ENCODE assay signal across 17 cellular contexts in the genomic region with DNA sequence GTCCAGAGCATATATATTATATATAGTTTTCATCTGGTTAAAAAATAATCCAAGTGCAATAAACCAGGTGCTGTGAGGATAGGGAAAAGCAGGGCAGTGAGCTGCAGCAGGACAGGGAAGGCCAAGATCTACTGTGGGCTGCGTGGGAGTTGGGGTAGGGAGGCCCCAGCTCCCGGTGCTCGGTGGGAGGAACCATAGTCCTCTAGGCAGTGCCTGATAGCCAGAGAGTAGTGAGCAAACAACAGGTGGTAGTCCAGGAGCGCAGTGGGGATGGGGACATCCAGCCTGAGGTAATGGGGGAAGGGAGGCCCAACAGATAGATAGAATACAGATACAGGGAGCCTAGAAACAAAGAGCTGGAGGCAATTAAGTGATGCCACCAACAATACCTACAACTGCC. TPM values are rescaled to one million over a fixed set of nuclear protein-coding genes. Genes with fewer than 3 reads are reported as not detected.
DNase-seq lines count a peak whose midpoint lies in the region; ATAC-seq and TF ChIP-seq lines count a peak whose summit lies in the region.
"Had no signal": no experiment of that assay in that cellular context is flagged by ENCODE, and none has a peak within 500 bp of the region (broad histone marks: within the 10 kb centered on the region; RNA-seq: fewer than 3 reads in every experiment).

No MANE protein-coding gene starts in this region.

- H3K9ac ChIP-seq in SU-DHL-6 (ENCODE audit: low read length) (no peak overlapping the region), mucosa of rectum (ENCODE audit: low read depth in 1 of 2, low read length in 2 of 2) (no peak overlapping the region)

- H3K4me2 ChIP-seq in SU-DHL-6 (ENCODE audit: low read depth, low read length, poor library complexity, severe bottlenecking): peak overlapping the region; percentile 86

- no peaks in the 10 kb centered on the region for H4K20me1 ChIP-seq in SU-DHL-6 (ENCODE audit: low read depth, low read length)

- no peaks in the 10 kb centered on the region for H3K36me3 Mint-ChIP-seq in immature natural killer cell

- H3F3A ChIP-seq in SU-DHL-6 (ENCODE audit: insufficient read depth): peaks cover 37% of the 10 kb centered on the region

- no peak overlapping the region for H2AFZ ChIP-seq in SU-DHL-6 (ENCODE audit: low read depth, low read length, severe bottlenecking)

- no peak overlapping the region for H3K4me3 Mint-ChIP-seq in immature natural killer cell
- H3K4me3 Mint-ChIP-seq: T-helper 2 cell treated with Interferon-gamma antibody and Interleukin-4, amounts not matched to agents 5 μg/mL and 100 μg/mL, for 36 hours had no signal

- TF ChIP-seq CTCF in left ventricle myocardium inferior (IDR thresholded peaks at IDR 0.05; ENCODE audit: borderline replicate concordance) (no peak), SU-DHL-6 (IDR thresholded peaks at IDR 0.05; ENCODE audit: insufficient read depth, low read length, poor library complexity, severe bottlenecking) (no peak)

- H3K79me2 ChIP-seq in SU-DHL-6 (ENCODE audit: insufficient read depth, low read length): peaks cover 11% of the 10 kb centered on the region

- H3K9me3 ChIP-seq in left ventricle myocardium inferior (replicated peaks) (no peaks in the 10 kb centered on the region), SU-DHL-6 (ENCODE audit: insufficient read depth, low read length) (no peaks in the 10 kb centered on the region), mucosa of rectum (ENCODE audit: control insufficient read depth in 2 of 2, low read length in 2 of 2) (no peaks in the 10 kb centered on the region)
- H3K9me3 ChIP-seq: MG63 had no signal

- H3K27ac ChIP-seq in left ventricle myocardium inferior (replicated peaks) (peak overlapping the region; percentile 99), SU-DHL-6 (ENCODE audit: low read depth, low read length) (peak overlapping the region; percentile 86), mucosa of rectum (ENCODE audit: low read depth in 2 of 2, low read length in 2 of 2) (peak overlapping the region; percentile 11 to 32)

- no peaks in the 10 kb centered on the region for H3K9me3 Mint-ChIP-seq in immature natural killer cell
- H3K9me3 Mint-ChIP-seq: T-helper 2 cell treated with Interferon-gamma antibody and Interleukin-4, amounts not matched to agents 5 μg/mL and 100 μg/mL, for 36 hours had no signal

- H3K4me3 ChIP-seq in left ventricle myocardium inferior (no peak overlapping the region), SU-DHL-6 (ENCODE audit: insufficient read depth, low read length, poor library complexity, severe bottlenecking) (no peak overlapping the region), mucosa of rectum (ENCODE audit: low read length in 2 of 2) (no peak overlapping the region)
- H3K4me3 ChIP-seq: lung, MG63 had no signal

- H3K27me3 Mint-ChIP-seq in immature natural killer cell (ENCODE audit: low read depth in 3 of 3): peaks cover under 1 to 12% (median 5%) of the 10 kb centered on the region in 3 donors

- H3K27me3 ChIP-seq in left ventricle myocardium inferior (ENCODE audit: low read depth): peaks cover 57% of the 10 kb centered on the region
- no peaks in the 10 kb centered on the region for H3K27me3 ChIP-seq in SU-DHL-6 (ENCODE audit: low read length)
- H3K27me3 ChIP-seq in mucosa of rectum (ENCODE audit: control insufficient read depth in 2 of 2, insufficient read depth in 2 of 2, low read length in 2 of 2): no peaks in the 10 kb centered on the region
- H3K27me3 ChIP-seq: MG63 had no signal

- H3K4me1 ChIP-seq in left ventricle myocardium inferior (peaks cover 51% of the 10 kb centered on the region), mucosa of rectum (ENCODE audit: control insufficient read depth in 2 of 2, insufficient read depth in 2 of 2, low read length in 2 of 2) (peaks cover 15 to 21% of the 10 kb centered on the region in 2 donors)

- no peak overlapping the region for H3K27ac Mint-ChIP-seq in immature natural killer cell
- H3K27ac Mint-ChIP-seq: T-helper 2 cell treated with Interferon-gamma antibody and Interleukin-4, amounts not matched to agents 5 μg/mL and 100 μg/mL, for 36 hours had no signal

- no peaks in the 10 kb centered on the region for H3K36me3 ChIP-seq in left ventricle myocardium inferior
- H3K36me3 ChIP-seq in SU-DHL-6 (ENCODE audit: low read length): no peaks in the 10 kb centered on the region
- H3K36me3 ChIP-seq in mucosa of rectum (ENCODE audit: control insufficient read depth in 2 of 2, insufficient read depth in 2 of 2, low read length in 2 of 2): no peaks in the 10 kb centered on the region

- no peak for ATAC-seq in left ventricle myocardium superior
- ATAC-seq in GM21786 (IDR thresholded peaks at IDR 0.05; ENCODE audit: unreplicated experiment): no peak
- no peak for ATAC-seq in HG03354 (IDR thresholded peaks at IDR 0.05; ENCODE audit: poor library complexity, severe bottlenecking, unreplicated experiment)
- ATAC-seq: HCT116 had no signal

- intact Hi-C loops in left ventricle myocardium inferior (cut with micrococcal nuclease): no loop called here
- intact Hi-C loops in left ventricle myocardium superior (cut with micrococcal nuclease): no loop called here

- DNase-seq in left ventricle myocardium inferior (no peak), left ventricle myocardium superior (no peak), immature natural killer cell (no peak), NCI-H526 treated with DMSO at 0.1 percent for 48 hours (lab: John Stamatoyannopoulos, UW) (no peak)
- DNase-seq: activated CD4-positive, CD25-positive, alpha-beta regulatory T cell treated with anti-CD3 and anti-CD28 coated beads, Interleukin-2, amount 50 U/mL, for 72 hours; activated CD8-positive, alpha-beta memory T cell treated with anti-CD3 and anti-CD28 coated beads, Interleukin-2, amount 50 U/mL, for 48 hours; foreskin melanocyte; GF-D8; MG63; Right ventricle myocardium superior had no signal

- H3K4me1 Mint-ChIP-seq in immature natural killer cell: peaks cover 5 to 11% of the 10 kb centered on the region in 2 donors

- no peaks in the 10 kb centered on the region for H3K9me2 ChIP-seq in SU-DHL-6 (replicated peaks; ENCODE audit: insufficient read depth, low read length)

RNA-seq across cellular contexts. Expression of a gene that starts 4.1 kb away (rescaled TPM):
- total RNA-seq in left ventricle myocardium inferior (43.8 TPM), left ventricle myocardium superior (48.4 TPM)
- 1 to 10 TPM in 2 of 3 donors, under 1 TPM in 1; 0.99 to 3.3 (median 2.2) TPM for polyA plus RNA-seq in immature natural killer cell

Comparison
In these comparisons a context has a peak if more than half of its experiments do, and no peak if none do; other contexts are left out.
1. H3K27ac ChIP-seq: peak in every context shown above with its lines; median percentile 99 in left ventricle myocardium inferior; 86 in SU-DHL-6; 22 in mucosa of rectum.